Comparison of ENCODE assay signal across 1 cellular context in the genomic region with DNA sequence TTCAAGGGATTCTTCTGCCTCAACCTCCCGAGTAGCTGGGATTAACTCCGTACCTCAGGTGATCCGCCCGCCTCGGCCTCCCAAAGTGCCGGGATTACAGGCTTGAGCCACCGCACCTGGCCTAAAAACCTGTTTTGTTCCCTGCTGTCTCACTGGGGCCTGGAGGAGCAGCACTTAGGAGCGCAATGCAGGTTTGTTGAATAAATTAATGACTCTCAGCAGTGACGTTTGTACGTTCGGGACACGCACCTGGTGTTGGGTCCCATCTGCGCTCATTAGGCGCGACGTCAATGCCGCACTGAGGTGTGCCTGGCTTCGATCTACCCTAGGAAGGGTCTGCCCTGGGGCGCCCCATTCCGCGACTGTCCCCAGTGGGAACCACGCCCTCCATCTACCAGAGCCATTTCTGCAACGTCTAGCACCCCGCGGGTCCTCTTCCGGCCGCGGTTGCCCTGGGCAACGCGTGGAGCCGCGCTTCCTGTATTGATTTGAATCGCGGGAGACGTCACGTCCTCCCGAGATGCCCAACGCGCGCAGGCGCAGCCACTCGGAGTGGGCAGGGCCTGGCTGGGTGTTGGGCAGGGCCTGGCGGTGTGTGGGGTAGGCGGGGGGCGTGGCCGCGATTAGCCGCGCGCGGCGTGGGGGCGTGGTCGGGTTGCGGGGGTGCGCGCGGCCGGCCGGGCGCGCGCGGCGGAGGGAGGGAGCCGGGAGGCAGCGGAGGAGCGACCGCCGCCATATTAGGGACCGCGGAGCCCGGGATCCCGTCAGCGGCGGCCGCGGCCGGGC.
TF ChIP-seq lines count a peak whose summit lies in the region.

A gene (plus strand): TSS at position 714 of the 786 bp plus-strand sequence. CDS start 16,679 bp downstream, outside the sequence.

TF ChIP-seq in SK-N-SH treated with all-trans-retinoic acid at 6 μM for 48 hours, 23 proteins besides CTCF, POLR2A, EP300 and RAD21 (continued from another document):
- TF ChIP-seq, protein P1, sequence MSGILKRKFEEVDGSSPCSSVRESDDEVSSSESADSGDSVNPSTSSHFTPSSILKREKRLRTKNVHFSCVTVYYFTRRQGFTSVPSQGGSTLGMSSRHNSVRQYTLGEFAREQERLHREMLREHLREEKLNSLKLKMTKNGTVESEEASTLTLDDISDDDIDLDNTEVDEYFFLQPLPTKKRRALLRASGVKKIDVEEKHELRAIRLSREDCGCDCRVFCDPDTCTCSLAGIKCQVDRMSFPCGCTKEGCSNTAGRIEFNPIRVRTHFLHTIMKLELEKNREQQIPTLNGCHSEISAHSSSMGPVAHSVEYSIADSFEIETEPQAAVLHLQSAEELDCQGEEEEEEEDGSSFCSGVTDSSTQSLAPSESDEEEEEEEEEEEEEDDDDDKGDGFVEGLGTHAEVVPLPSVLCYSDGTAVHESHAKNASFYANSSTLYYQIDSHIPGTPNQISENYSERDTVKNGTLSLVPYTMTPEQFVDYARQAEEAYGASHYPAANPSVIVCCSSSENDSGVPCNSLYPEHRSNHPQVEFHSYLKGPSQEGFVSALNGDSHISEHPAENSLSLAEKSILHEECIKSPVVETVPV (CRISPR knock-in tag; IDR thresholded peaks at IDR 0.05), result no peak
- TF ChIP-seq ISL1 (CRISPR knock-in tag; IDR thresholded peaks at IDR 0.05) (no peak), ZNF70 (CRISPR knock-in tag; IDR thresholded peaks at IDR 0.05) (no peak), ZC3H10 (CRISPR knock-in tag; IDR thresholded peaks at IDR 0.05) (no peak)
